ENCODE assay signal across 1 cellular context in the genomic region with DNA sequence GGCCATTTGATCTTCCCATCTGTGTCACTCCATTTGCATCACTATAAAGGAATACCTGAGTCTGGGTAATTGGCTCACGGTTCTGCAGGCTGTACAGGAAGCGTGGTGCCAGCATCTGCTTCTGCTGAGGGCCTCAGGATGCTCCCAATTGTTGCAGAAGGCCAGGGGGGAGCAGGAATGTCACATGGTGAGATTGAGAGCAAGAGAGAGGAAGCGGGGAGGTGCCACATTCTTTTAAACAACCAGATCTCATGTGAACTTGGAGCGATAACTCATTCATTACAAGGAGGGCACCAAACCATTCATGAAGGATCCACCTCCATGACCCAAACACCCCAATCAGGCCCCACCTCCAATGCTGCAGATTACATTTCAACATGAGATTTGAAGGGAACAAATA.
TF ChIP-seq lines count a peak whose summit lies in the region.

No MANE protein-coding gene starts in this region.

TF ChIP-seq in H1, 55 proteins besides CTCF, POLR2A, EP300 and RAD21:
- TF ChIP-seq GABPA (IDR thresholded peaks at IDR 0.05; ENCODE audit: borderline replicate concordance, insufficient read depth, low read length), result no peak
- TF ChIP-seq GTF2F1 (IDR thresholded peaks at IDR 0.05; ENCODE audit: borderline replicate concordance, low read depth, low read length), result no peak
- no peak for TF ChIP-seq POLR2AphosphoS5 (IDR thresholded peaks at IDR 0.05; ENCODE audit: low read depth, low read length)
- no peak for TF ChIP-seq CBX5 (IDR thresholded peaks at IDR 0.05; ENCODE audit: low read depth, low read length)
- TF ChIP-seq ZNF274 (IDR thresholded peaks at IDR 0.05; ENCODE audit: borderline replicate concordance, extremely low read depth, low read length), result no peak
- no peak for TF ChIP-seq SUZ12 (IDR thresholded peaks at IDR 0.05; ENCODE audit: low read length)
- no peak for TF ChIP-seq KDM5A (IDR thresholded peaks at IDR 0.05; ENCODE audit: low read length)
- no peak for TF ChIP-seq SRF (IDR thresholded peaks at IDR 0.05; ENCODE audit: low read depth, low read length)
- TF ChIP-seq CREB1 (IDR thresholded peaks at IDR 0.05), result no peak
- no peak for TF ChIP-seq TAF1 (IDR thresholded peaks at IDR 0.05; ENCODE audit: low read depth, low read length)
- TF ChIP-seq CHD1 (IDR thresholded peaks at IDR 0.05; ENCODE audit: low read depth, low read length), result no peak
- no peak for TF ChIP-seq JUN (IDR thresholded peaks at IDR 0.05; ENCODE audit: low read depth, low read length)
- TF ChIP-seq NANOG (IDR thresholded peaks at IDR 0.05; ENCODE audit: insufficient read depth, low read depth, low read length, poor library complexity, severe bottlenecking), result no peak
- TF ChIP-seq, protein P1, sequence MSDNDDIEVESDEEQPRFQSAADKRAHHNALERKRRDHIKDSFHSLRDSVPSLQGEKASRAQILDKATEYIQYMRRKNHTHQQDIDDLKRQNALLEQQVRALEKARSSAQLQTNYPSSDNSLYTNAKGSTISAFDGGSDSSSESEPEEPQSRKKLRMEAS (IDR thresholded peaks at IDR 0.05), result no peak
- TF ChIP-seq, protein P2, sequence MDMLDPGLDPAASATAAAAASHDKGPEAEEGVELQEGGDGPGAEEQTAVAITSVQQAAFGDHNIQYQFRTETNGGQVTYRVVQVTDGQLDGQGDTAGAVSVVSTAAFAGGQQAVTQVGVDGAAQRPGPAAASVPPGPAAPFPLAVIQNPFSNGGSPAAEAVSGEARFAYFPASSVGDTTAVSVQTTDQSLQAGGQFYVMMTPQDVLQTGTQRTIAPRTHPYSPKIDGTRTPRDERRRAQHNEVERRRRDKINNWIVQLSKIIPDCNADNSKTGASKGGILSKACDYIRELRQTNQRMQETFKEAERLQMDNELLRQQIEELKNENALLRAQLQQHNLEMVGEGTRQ (IDR thresholded peaks at IDR 0.05; ENCODE audit: low read length), result no peak
- TF ChIP-seq SP1 (IDR thresholded peaks at IDR 0.05; ENCODE audit: low read depth, low read length), result no peak
- TF ChIP-seq SIN3A (conservative IDR thresholded peaks at IDR 0.05 in 1 of 2, IDR thresholded peaks at IDR 0.05 in 1 of 2; ENCODE audit: low read depth in 1 of 2, low read length in 2 of 2), result no peak
TF ChIP-seq in H1: peak in this region for 0.
